ENCODE assay signal across 1 cellular context in the genomic region with DNA sequence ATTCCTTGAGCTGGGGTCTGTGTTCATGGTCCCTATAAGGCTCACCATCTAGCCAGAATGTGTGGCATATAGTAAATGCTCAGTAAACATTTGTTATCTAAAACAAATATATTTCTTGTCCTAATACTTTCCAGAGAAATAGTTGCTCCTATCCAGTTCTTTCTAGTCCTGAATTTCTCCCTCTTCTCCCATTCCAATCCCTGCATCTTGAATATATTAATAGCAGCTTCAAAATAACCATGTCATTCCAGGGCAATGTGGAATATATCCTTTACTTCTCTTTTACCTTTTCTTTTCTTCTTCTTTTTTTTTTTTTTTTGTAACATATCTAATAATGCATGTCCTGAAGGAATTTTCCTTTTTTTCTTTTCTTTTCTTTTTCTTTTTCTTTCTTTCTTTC.
TF ChIP-seq lines count a peak whose summit lies in the region.

No MANE protein-coding gene starts in this region.

TF ChIP-seq in SK-N-SH, 30 proteins besides CTCF, POLR2A, EP300 and RAD21:
- no peak for TF ChIP-seq TCF12 (IDR thresholded peaks at IDR 0.05)
- TF ChIP-seq GABPA (IDR thresholded peaks at IDR 0.05; ENCODE audit: low read depth): no peak
- no peak for TF ChIP-seq EZH2phosphoT487 (IDR thresholded peaks at IDR 0.05; ENCODE audit: borderline replicate concordance, low read depth)
- no peak for TF ChIP-seq YY1 (IDR thresholded peaks at IDR 0.05; ENCODE audit: low read depth)
- TF ChIP-seq CHD2 (IDR thresholded peaks at IDR 0.05; ENCODE audit: low read length, partially characterized antibody): no peak
- TF ChIP-seq, protein P1, sequence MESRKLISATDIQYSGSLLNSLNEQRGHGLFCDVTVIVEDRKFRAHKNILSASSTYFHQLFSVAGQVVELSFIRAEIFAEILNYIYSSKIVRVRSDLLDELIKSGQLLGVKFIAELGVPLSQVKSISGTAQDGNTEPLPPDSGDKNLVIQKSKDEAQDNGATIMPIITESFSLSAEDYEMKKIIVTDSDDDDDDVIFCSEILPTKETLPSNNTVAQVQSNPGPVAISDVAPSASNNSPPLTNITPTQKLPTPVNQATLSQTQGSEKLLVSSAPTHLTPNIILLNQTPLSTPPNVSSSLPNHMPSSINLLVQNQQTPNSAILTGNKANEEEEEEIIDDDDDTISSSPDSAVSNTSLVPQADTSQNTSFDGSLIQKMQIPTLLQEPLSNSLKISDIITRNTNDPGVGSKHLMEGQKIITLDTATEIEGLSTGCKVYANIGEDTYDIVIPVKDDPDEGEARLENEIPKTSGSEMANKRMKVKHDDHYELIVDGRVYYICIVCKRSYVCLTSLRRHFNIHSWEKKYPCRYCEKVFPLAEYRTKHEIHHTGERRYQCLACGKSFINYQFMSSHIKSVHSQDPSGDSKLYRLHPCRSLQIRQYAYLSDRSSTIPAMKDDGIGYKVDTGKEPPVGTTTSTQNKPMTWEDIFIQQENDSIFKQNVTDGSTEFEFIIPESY (IDR thresholded peaks at IDR 0.05; ENCODE audit: borderline replicate concordance, low read depth): no peak
- TF ChIP-seq MEF2A (IDR thresholded peaks at IDR 0.05; ENCODE audit: borderline replicate concordance, low read depth): no peak
- no peak for TF ChIP-seq JUND (IDR thresholded peaks at IDR 0.05)
- no peak for TF ChIP-seq PBX3 (IDR thresholded peaks at IDR 0.05)
- no peak for TF ChIP-seq RFX5 (IDR thresholded peaks at IDR 0.05; ENCODE audit: low read length)
- TF ChIP-seq GATA2 (CRISPR knock-in tag; IDR thresholded peaks at IDR 0.05): no peak
- no peak for TF ChIP-seq ELF1 (IDR thresholded peaks at IDR 0.05)
- no peak for TF ChIP-seq RCOR1 (IDR thresholded peaks at IDR 0.05; ENCODE audit: low read length)
- no peak for TF ChIP-seq TAF1 (IDR thresholded peaks at IDR 0.05; ENCODE audit: borderline replicate concordance, low read depth, low read length)
- TF ChIP-seq POLR2AphosphoS5 (IDR thresholded peaks at IDR 0.05; ENCODE audit: low read depth, low read length): no peak
- TF ChIP-seq, protein P2, sequence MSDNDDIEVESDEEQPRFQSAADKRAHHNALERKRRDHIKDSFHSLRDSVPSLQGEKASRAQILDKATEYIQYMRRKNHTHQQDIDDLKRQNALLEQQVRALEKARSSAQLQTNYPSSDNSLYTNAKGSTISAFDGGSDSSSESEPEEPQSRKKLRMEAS (IDR thresholded peaks at IDR 0.05; ENCODE audit: low read depth): no peak
- TF ChIP-seq NRF1 (IDR thresholded peaks at IDR 0.05; ENCODE audit: low read depth, low read length): no peak
- TF ChIP-seq REST (IDR thresholded peaks at IDR 0.05; ENCODE audit: low read depth, low read length): no peak
- no peak for TF ChIP-seq SIN3A (IDR thresholded peaks at IDR 0.05; ENCODE audit: borderline replicate concordance, low read depth, low read length)
